ENCODE assay signal across 11 cellular contexts in the genomic region with DNA sequence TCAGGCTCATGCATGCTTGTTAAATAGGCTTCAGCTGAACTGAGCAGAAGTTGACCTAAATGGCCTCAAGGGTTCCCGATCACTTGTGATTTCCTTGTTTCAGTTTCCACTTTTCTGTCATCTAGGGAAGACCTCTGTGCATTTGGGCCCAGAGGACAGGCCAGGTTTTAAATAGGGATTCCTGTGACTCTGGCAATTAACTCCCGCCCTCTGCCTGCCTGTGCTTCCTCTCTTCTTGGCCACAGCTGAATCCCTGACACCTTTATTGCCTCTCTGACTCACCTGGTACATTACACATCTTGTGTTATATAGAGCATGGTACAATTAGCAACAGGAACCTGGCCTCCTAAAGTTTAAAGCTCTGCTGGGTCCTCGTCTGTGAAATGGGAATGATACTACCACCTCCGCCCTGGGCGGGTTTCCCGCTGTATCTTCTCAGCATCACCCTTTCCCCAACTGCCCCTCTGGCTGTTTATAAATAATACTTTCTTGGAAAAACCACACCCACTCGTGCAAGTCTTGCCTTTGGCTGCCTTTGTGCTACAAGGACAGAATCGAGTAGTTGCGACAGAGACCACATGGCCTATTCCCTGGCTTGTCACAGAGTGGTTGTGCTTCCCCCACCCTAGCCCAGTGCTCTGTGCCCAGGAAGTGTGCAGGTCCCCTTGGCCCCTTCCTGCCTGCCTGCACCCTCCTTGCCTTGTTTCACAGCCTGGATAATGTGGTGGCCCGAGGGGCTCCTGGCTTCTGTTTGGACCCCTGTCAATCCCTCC. TPM values are rescaled to one million over a fixed set of nuclear protein-coding genes. Genes with fewer than 3 reads are reported as not detected.
DNase-seq lines count a peak whose midpoint lies in the region; ATAC-seq, FAIRE-seq and TF ChIP-seq lines count a peak whose summit lies in the region.
"Had no signal": no experiment of that assay in that cellular context is flagged by ENCODE, and none has a peak within 500 bp of the region (broad histone marks: within the 10 kb centered on the region; RNA-seq: fewer than 3 reads in every experiment).

No MANE protein-coding gene starts in this region.

- no peak for TF ChIP-seq POLR2A in suprapubic skin (IDR thresholded peaks at IDR 0.05)

- no peak for TF ChIP-seq CTCF in WTC11 (IDR thresholded peaks at IDR 0.05)
- no peak for TF ChIP-seq CTCF in keratinocyte (optimal IDR thresholded peaks at IDR 0.05 in 1 of 3, IDR thresholded peaks at IDR 0.05 in 1 of 3, conservative IDR thresholded peaks at IDR 0.05 in 1 of 3; ENCODE audit: extremely low read depth in 1 of 3, insufficient read depth in 2 of 3, low read length in 3 of 3)
- no peak for TF ChIP-seq CTCF in suprapubic skin (IDR thresholded peaks at IDR 0.05)
- no peak for TF ChIP-seq CTCF in D721Med (IDR thresholded peaks at IDR 0.05; ENCODE audit: insufficient read depth, missing control alignments)

- no peak overlapping the region for H3K4me3 Mint-ChIP-seq in WTC11

- H3K27ac ChIP-seq in keratinocyte (ENCODE audit: control insufficient read depth, insufficient read depth, low read length) (peak overlapping the region; percentile 40), suprapubic skin (peak overlapping the region; percentile 73)
- H3K27ac ChIP-seq: 22Rv1 had no signal

- H3K27me3 ChIP-seq in keratinocyte (ENCODE audit: control insufficient read depth, extremely low read depth, insufficient read depth, low read length) = peaks cover 6% of the 10 kb centered on the region
- no peaks in the 10 kb centered on the region for H3K27me3 ChIP-seq in suprapubic skin

- peaks cover 11% of the 10 kb centered on the region for H3K36me3 Mint-ChIP-seq in WTC11

- no peaks in the 10 kb centered on the region for H4K20me1 ChIP-seq in keratinocyte (ENCODE audit: control insufficient read depth, extremely low read depth, insufficient read depth, low read length)

- 15% methylated on average over 10 of the region's 10 CpGs for WGBS in suprapubic skin

- no peak; the same call in 1 of the 2 replicates for ATAC-seq in WTC11

- FAIRE-seq in keratinocyte (lab: Jason Lieb, UNC) (peak; percentile 76), D721Med (lab: Jason Lieb, UNC) (no peak)

- H2AFZ ChIP-seq in keratinocyte (ENCODE audit: control insufficient read depth, low read length) = peak overlapping the region; percentile 61

- POLR2A ChIA-PET in WTC11 (lab: Charles Lee) = no interaction called here

- no peak for TF ChIP-seq EP300 in suprapubic skin (IDR thresholded peaks at IDR 0.05)

- peaks cover 22% of the 10 kb centered on the region for H3K4me1 ChIP-seq in keratinocyte (ENCODE audit: control insufficient read depth, extremely low read depth, insufficient read depth, low read length)
- peaks cover 49% of the 10 kb centered on the region for H3K4me1 ChIP-seq in suprapubic skin

- H3K9me3 ChIP-seq in keratinocyte (ENCODE audit: control insufficient read depth, low read depth, low read length) = no peaks in the 10 kb centered on the region
- no peaks in the 10 kb centered on the region for H3K9me3 ChIP-seq in suprapubic skin

- H3K36me3 ChIP-seq in keratinocyte (ENCODE audit: control insufficient read depth in 2 of 2, extremely low read depth in 1 of 2, insufficient read depth in 2 of 2, low read length in 2 of 2) (no peaks in the 10 kb centered on the region), suprapubic skin (no peaks in the 10 kb centered on the region)

- no peaks in the 10 kb centered on the region for H3K9me3 Mint-ChIP-seq in WTC11

- H3K4me3 ChIP-seq in keratinocyte (ENCODE audit: control insufficient read depth in 2 of 3, extremely low read depth in 1 of 3, insufficient read depth in 2 of 3, low read depth in 1 of 3, low read length in 3 of 3) (no peak overlapping the region), suprapubic skin (no peak overlapping the region)

- peak overlapping the region; percentile 7 for H3K4me2 ChIP-seq in keratinocyte (ENCODE audit: control insufficient read depth, extremely low read depth, insufficient read depth, low read depth, low read length)

- H3K27ac Mint-ChIP-seq in WTC11 = peak overlapping the region; percentile 92

- DNase-seq in DMS153 (lab: John Stamatoyannopoulos, UW) = peak; percentile 48
- DNase-seq in DMS153 treated with DMSO at 0.1 percent for 48 hours (lab: John Stamatoyannopoulos, UW; ENCODE audit: unreplicated experiment) = no peak
- DNase-seq in WTC11 (ENCODE audit: low spot score) = no peak
- DNase-seq in keratinocyte (ENCODE audit: low read depth, low spot score) = no peak
- peak in 1 of 2 donors; percentile 79 for DNase-seq in suprapubic skin (ENCODE audit: low spot score in 2 of 2)
- no peak for DNase-seq in NCI-H187 (lab: John Stamatoyannopoulos, UW)
- no peak for DNase-seq in D721Med (ENCODE audit: insufficient read length, low spot score)
- no peak for DNase-seq in NCI-H2029 treated with DMSO at 0.1 percent for 48 hours (lab: John Stamatoyannopoulos, UW)
- DNase-seq: activated CD4-positive, alpha-beta T cell treated with anti-CD3 and anti-CD28 coated beads, Interleukin-2, amount 50 U/mL, for 4 hours; stimulated activated CD8-positive, alpha-beta memory T cell treated with anti-CD3 and anti-CD28 coated beads, Interleukin-4, amount 100 ng/mL, for 48 hours had no signal

- H3K4me1 Mint-ChIP-seq in WTC11 = peaks cover 79% of the 10 kb centered on the region

- CTCF ChIA-PET in WTC11 (lab: Charles Lee) = interaction anchor here (0.6 to 1.9 kb wide), 6 partner anchors 12 to 1531 kb away, joined by 3 to 10 read pairs (median 3); a partner anchor contains a TSS

- dilution Hi-C loops in keratinocyte (cut with MboI; ENCODE audit: extremely low pct_ligation_motif_present, low sequenced_read_pairs) = no loop called here

- no peaks in the 10 kb centered on the region for H3K9me1 ChIP-seq in keratinocyte (ENCODE audit: control insufficient read depth, extremely low read depth, insufficient read depth, low read length)

- no peak overlapping the region for H3K9ac ChIP-seq in keratinocyte (ENCODE audit: control insufficient read depth, extremely low read depth, insufficient read depth, low read length)

- no peaks in the 10 kb centered on the region for H3K27me3 Mint-ChIP-seq in WTC11 (ENCODE audit: low read depth)

- H3K79me2 ChIP-seq in keratinocyte (ENCODE audit: control insufficient read depth, insufficient read depth, low read length) = no peaks in the 10 kb centered on the region

TF ChIP-seq in WTC11, 78 proteins besides CTCF, POLR2A, EP300 and RAD21:
- TF ChIP-seq NFATC4 (CRISPR knock-in tag; IDR thresholded peaks at IDR 0.05) (no peak), NFE2L1 (CRISPR knock-in tag; IDR thresholded peaks at IDR 0.05) (no peak), GABPB1 (CRISPR knock-in tag; IDR thresholded peaks at IDR 0.05) (no peak), FOXK1 (CRISPR knock-in tag; IDR thresholded peaks at IDR 0.05) (no peak), NFYB (CRISPR knock-in tag; conservative IDR thresholded peaks at IDR 0.05; ENCODE audit: low read depth) (no peak), FOXP1 (CRISPR knock-in tag; IDR thresholded peaks at IDR 0.05; ENCODE audit: borderline replicate concordance) (no peak), SP1 (CRISPR knock-in tag; conservative IDR thresholded peaks at IDR 0.05) (no peak)
- TF ChIP-seq, protein P1, sequence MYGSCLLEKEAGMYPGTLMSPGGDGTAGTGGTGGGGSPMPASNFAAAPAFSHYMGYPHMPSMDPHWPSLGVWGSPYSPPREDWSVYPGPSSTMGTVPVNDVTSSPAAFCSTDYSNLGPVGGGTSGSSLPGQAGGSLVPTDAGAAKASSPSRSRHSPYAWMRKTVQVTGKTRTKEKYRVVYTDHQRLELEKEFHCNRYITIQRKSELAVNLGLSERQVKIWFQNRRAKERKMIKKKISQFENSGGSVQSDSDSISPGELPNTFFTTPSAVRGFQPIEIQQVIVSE (CRISPR knock-in tag; IDR thresholded peaks at IDR 0.05; ENCODE audit: borderline replicate concordance) = no peak
- TF ChIP-seq, protein P2, sequence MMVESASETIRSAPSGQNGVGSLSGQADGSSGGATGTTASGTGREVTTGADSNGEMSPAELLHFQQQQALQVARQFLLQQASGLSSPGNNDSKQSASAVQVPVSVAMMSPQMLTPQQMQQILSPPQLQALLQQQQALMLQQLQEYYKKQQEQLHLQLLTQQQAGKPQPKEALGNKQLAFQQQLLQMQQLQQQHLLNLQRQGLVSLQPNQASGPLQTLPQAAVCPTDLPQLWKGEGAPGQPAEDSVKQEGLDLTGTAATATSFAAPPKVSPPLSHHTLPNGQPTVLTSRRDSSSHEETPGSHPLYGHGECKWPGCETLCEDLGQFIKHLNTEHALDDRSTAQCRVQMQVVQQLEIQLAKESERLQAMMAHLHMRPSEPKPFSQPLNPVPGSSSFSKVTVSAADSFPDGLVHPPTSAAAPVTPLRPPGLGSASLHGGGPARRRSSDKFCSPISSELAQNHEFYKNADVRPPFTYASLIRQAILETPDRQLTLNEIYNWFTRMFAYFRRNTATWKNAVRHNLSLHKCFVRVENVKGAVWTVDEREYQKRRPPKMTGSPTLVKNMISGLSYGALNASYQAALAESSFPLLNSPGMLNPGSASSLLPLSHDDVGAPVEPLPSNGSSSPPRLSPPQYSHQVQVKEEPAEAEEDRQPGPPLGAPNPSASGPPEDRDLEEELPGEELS (CRISPR knock-in tag; IDR thresholded peaks at IDR 0.05) = no peak
- TF ChIP-seq, protein P3, sequence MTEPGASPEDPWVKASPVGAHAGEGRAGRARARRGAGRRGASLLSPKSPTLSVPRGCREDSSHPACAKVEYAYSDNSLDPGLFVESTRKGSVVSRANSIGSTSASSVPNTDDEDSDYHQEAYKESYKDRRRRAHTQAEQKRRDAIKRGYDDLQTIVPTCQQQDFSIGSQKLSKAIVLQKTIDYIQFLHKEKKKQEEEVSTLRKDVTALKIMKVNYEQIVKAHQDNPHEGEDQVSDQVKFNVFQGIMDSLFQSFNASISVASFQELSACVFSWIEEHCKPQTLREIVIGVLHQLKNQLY (CRISPR knock-in tag; IDR thresholded peaks at IDR 0.05) = no peak

RNA-seq across cellular contexts. Expression of a gene that starts 8.0 kb away (rescaled TPM):
- total RNA-seq in WTC11 (2021) (15.4 to 18.0 TPM (median 17.0 TPM) in 3 replicates), suprapubic skin (10 to 100 TPM; 24.9 to 42.2 (median 38.0) TPM)
- polyA plus RNA-seq in keratinocyte = 0.63 to 1.2 TPM (median 1.00 TPM) in 3 replicates
- 3.1 TPM for polyA plus RNA-seq in keratinocyte (2011; ENCODE audit: low read depth)
- 1.1 and 1.3 TPM in 2 replicates for polyA plus RNA-seq in keratinocyte (2011; cell fraction: cytosol; rRNA removed)
- 1.4 TPM in 2 replicates for polyA plus RNA-seq in keratinocyte (2011; cell fraction: nucleus; rRNA removed)
- polyA plus RNA-seq in keratinocyte (2012; ENCODE audit: low replicate concordance) = 1.3 and 1.5 TPM in 2 replicates
- 0.69 to 3.3 TPM (median 0.72 TPM) in 3 replicates for polyA minus RNA-seq in keratinocyte
- polyA minus RNA-seq in keratinocyte (2011; cell fraction: cytosol; rRNA and poly(A)+ RNA removed) = not detected
- polyA minus RNA-seq in keratinocyte (2011; cell fraction: nucleus; rRNA and poly(A)+ RNA removed) = 0.84 and 2.3 TPM in 2 replicates
